ENCODE assay signal across 12 cellular contexts in the genomic region with DNA sequence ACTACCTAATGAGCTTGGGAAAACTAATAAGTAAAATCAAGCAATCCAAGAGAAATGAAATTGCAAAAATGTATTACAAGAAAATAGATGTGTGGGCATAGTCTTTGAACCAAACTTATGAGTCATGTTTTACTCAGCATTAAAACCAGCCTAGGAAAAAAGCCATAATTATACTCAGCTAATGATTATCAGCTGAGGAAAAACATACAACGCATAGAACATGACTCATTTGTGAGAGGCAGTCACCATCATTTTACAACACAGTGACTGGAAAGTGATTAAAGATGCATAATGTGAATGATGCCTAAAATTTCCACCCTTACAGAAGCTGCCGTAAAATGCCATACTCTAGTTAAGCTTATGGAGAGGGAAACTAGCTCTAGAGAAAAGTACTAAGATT.
DNase-seq lines count a peak whose midpoint lies in the region; ATAC-seq and TF ChIP-seq lines count a peak whose summit lies in the region.
"Had no signal": no experiment of that assay in that cellular context is flagged by ENCODE, and none has a peak within 500 bp of the region (broad histone marks: within the 10 kb centered on the region; RNA-seq: fewer than 3 reads in every experiment).

No MANE protein-coding gene starts in this region.

- 33 to 40% methylated on average over 2 of the region's 2 CpGs for WGBS in lower leg skin, 2 donors

- no peak overlapping the region for H3K27ac ChIP-seq in A673 (ENCODE audit: low read depth, low read length, poor library complexity, severe bottlenecking)
- H3K27ac ChIP-seq in RWPE1, result no peak overlapping the region
- H3K27ac ChIP-seq: ascending aorta had no signal

- TF ChIP-seq CTCF in A673 (conservative IDR thresholded peaks at IDR 0.05; ENCODE audit: low read depth, low read length) (no peak), RWPE1 (conservative IDR thresholded peaks at IDR 0.05; ENCODE audit: low read depth) (no peak), fibroblast of the aortic adventitia (IDR thresholded peaks at IDR 0.05; ENCODE audit: insufficient read depth, low read length) (no peak), lower leg skin (IDR thresholded peaks at IDR 0.05) (no peak)

- H3K27me3 ChIP-seq in A673 (replicated peaks; ENCODE audit: insufficient read depth, low read depth, low read length, poor library complexity), result no peaks in the 10 kb centered on the region
- H3K27me3 ChIP-seq: ascending aorta had no signal

- no peaks in the 10 kb centered on the region for H3K4me1 ChIP-seq in A673 (ENCODE audit: insufficient read depth, low read length, poor library complexity, severe bottlenecking)
- H3K4me1 ChIP-seq: ascending aorta had no signal

- no TSS peak for BruUV-seq in A673 (replicated peaks; lab: Mats Ljungman, UMichigan)

- no peaks in the 10 kb centered on the region for H3K9me3 ChIP-seq in A673 (ENCODE audit: low read depth, low read length, poor library complexity, severe bottlenecking)
- H3K9me3 ChIP-seq: ascending aorta had no signal

- no peaks in the 10 kb centered on the region for H3K36me3 ChIP-seq in A673 (ENCODE audit: insufficient read depth, low read length, poor library complexity, severe bottlenecking)
- H3K36me3 ChIP-seq: ascending aorta had no signal

- no peak for TF ChIP-seq POLR2A in lower leg skin (IDR thresholded peaks at IDR 0.05)

- CTCF ChIA-PET in A673 (lab: Charles Lee), result interaction anchor here (0.6 kb wide), 1 partner anchor 248 kb away, joined by 8 read pairs; no protein-coding TSS in a partner anchor
- CTCF ChIA-PET in RWPE1 (lab: Yijun Ruan, JAX), result no interaction called here

- POLR2A ChIA-PET in A673 (lab: Charles Lee; ENCODE audit: low non-redundant PET), result no interaction called here
- POLR2A ChIA-PET in RWPE1 (lab: Yijun Ruan, JAX; ENCODE audit: low non-redundant PET), result no interaction called here

- intact Hi-C loops in A673 (cut with micrococcal nuclease; ENCODE audit: unreplicated experiment) (no loop called here), lower leg skin (cut with DNase I; ENCODE audit: low total_unique reads) (no loop called here)

- no peak overlapping the region for H3K4me3 ChIP-seq in A673 (ENCODE audit: low read depth, low read length, poor library complexity, severe bottlenecking)
- no peak overlapping the region for H3K4me3 ChIP-seq in fibroblast of the aortic adventitia (ENCODE audit: low read depth, low read length)
- no peak overlapping the region for H3K4me3 ChIP-seq in lower leg skin (ENCODE audit: low read depth, poor library complexity, severe bottlenecking)
- H3K4me3 ChIP-seq: ascending aorta had no signal

- DNase-seq in A673 (ENCODE audit: low spot score), result peak; percentile 32
- DNase-seq in GM04503 (ENCODE audit: low read depth), result peak; percentile 57
- DNase-seq in RWPE1 (ENCODE audit: low spot score), result peak; percentile 57
- peak; percentile 55 for DNase-seq in fibroblast of the aortic adventitia (ENCODE audit: low read depth)
- no peak for DNase-seq in lower leg skin (ENCODE audit: low spot score in 2 of 2)
- DNase-seq in medulla oblongata (ENCODE audit: extremely low spot score), result no peak
- DNase-seq: GF-D8, NCI-H510A had no signal

- ATAC-seq in GM19035 (IDR thresholded peaks at IDR 0.05; ENCODE audit: unreplicated experiment), result no peak
- ATAC-seq in GM19324 (IDR thresholded peaks at IDR 0.05; ENCODE audit: low FRiP score, unreplicated experiment), result no peak
- ATAC-seq: Right ventricle myocardium inferior had no signal

Comparison
In these comparisons a context has a peak if more than half of its experiments do, and no peak if none do; other contexts are left out.
1. DNase-seq: peak in A673 (single experiment), GM04503 (single experiment), RWPE1 (single experiment) and fibroblast of the aortic adventitia (single experiment); none in lower leg skin (0 of 2) and medulla oblongata (single experiment).